ENCODE assay signal across 24 cellular contexts in the genomic region with DNA sequence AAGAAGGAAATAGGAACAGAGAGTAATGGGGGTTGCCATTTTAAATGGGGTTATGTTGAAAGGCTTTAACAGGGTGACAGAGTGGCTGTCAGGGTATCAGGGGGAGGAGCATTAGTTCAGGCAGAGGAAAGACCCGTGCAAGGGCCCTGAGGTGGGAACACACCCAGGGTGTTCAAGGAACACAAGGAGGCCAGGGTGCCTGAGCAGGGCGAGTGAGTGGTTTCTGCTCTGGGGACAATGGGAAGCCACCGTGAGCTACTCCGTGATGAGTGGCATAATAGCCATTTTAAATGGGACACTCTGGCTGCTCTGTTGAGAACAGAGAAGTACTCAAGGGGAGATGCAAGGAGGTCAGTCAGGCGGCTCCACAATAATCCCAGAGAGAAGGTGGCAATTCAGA. TPM values are rescaled to one million over a fixed set of nuclear protein-coding genes. Genes with fewer than 3 reads are reported as not detected.
"Had no signal": no experiment of that assay in that cellular context is flagged by ENCODE, and none has a peak within 500 bp of the region (broad histone marks: within the 10 kb centered on the region; RNA-seq: fewer than 3 reads in every experiment).

No MANE protein-coding gene starts in this region.

- DNase-seq: IMR-90, Kasumi-1, KG1, MV-4-11, NCI-H1048, NCI-H1105, NCI-H1417 treated with DMSO at 0.1 percent for 48 hours, NCI-H146, NCI-H1694 treated with DMSO at 0.1 percent for 48 hours, NCI-H1930, NCI-H2081, NCI-H2107, NCI-H2227 treated with DMSO at 0.1 percent for 48 hours, NCI-H524, NCI-H526 treated with DMSO at 0.1 percent for 48 hours, NCI-H748 treated with DMSO at 0.1 percent for 48 hours, SHP77, SK-N-SH, SW 1271 had no signal

- FAIRE-seq: HepG2, RCC 7860 had no signal

- ATAC-seq: HepG2 had no signal

- H3K27ac ChIP-seq: RWPE1 had no signal

- H3K9me2 ChIP-seq: SK-N-SH had no signal

- H3K9me3 ChIP-seq: SK-N-SH had no signal

- H3K9ac ChIP-seq: SK-N-SH had no signal

- H3K4me2 ChIP-seq: SK-N-SH had no signal

RNA-seq across cellular contexts. Expression of a gene that starts 4.5 kb away (rescaled TPM):
- total RNA-seq: HepG2, HT1080, NCI-H460 had no signal
- polyA plus RNA-seq: HepG2, SK-N-SH had no signal
